In the genomic region with DNA sequence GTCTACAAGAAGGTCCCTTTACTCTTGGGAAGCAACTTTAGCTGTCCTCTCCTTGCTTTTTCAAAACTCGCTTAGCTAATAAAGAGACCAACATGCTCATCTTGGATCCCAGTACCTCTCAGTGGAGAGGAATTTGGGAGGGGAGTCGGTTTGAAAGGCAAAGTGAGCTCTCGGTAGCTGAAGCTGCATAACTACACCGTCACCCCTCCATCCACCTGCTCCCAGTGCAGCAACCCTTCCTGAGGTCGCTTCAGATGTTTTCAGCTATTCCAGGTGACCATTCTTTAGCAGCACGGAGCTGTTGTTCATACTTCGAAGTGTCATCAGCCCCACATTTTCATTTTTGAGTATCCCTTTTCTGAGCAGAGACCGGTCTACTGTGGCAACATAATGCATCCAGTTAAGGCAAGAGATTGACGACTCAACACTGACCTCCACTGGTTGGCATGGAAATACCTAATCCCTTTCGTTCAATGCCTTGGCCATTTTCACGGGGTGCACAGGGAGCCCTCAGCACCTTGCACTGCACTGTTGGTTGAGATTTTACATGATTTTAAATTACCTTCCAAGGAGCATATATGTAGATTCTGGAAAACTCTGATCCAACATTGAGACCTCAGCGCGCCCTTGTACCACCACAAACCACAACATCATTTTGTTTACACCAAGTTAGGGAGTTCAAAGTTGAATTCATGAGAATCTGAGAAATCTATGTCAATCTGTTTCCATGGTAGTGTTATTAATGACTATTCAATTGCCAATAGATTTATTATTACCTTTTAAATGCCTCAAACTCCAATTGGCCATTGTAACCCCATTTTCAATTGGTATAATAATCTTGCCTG, we compare ENCODE assay signal across 9 cellular contexts. TPM values are rescaled to one million over a fixed set of nuclear protein-coding genes. Genes with fewer than 3 reads are reported as not detected.
DNase-seq lines count a peak whose midpoint lies in the region; ATAC-seq and TF ChIP-seq lines count a peak whose summit lies in the region.
"Had no signal": no experiment of that assay in that cellular context is flagged by ENCODE, and none has a peak within 500 bp of the region (broad histone marks: within the 10 kb centered on the region; RNA-seq: fewer than 3 reads in every experiment).

No MANE protein-coding gene starts in this region.

- ATAC-seq in GM21737 (IDR thresholded peaks at IDR 0.05; ENCODE audit: unreplicated experiment) (peak; percentile 83), foreskin keratinocyte (peak; percentile 79), omental fat pad (ENCODE audit: low FRiP score) (peak; percentile 76)

- no peaks in the 10 kb centered on the region for H4K20me1 ChIP-seq in KMS-11 (ENCODE audit: insufficient read depth)

- peaks cover 5% of the 10 kb centered on the region for H3K36me3 Mint-ChIP-seq in activated T-helper 2 cell treated with anti-CD3 and anti-CD28 coated beads, Interferon-gamma antibody, Interleukin-2, Interleukin-4, amounts not matched to agents 10 μg/mL and 5 μg/mL and 100 μg/mL, durations not matched to agents 14 hours and 24 hours and 36 hours (ENCODE audit: low read depth)

- H3K4me1 Mint-ChIP-seq in activated T-helper 2 cell treated with anti-CD3 and anti-CD28 coated beads, Interferon-gamma antibody, Interleukin-2, Interleukin-4, amounts not matched to agents 10 μg/mL and 5 μg/mL and 100 μg/mL, durations not matched to agents 14 hours and 24 hours and 36 hours (ENCODE audit: low read depth) = peaks cover 20% of the 10 kb centered on the region

- peaks cover 6% of the 10 kb centered on the region for H3K27me3 Mint-ChIP-seq in activated T-helper 2 cell treated with anti-CD3 and anti-CD28 coated beads, Interferon-gamma antibody, Interleukin-2, Interleukin-4, amounts not matched to agents 10 μg/mL and 5 μg/mL and 100 μg/mL, durations not matched to agents 14 hours and 24 hours and 36 hours (ENCODE audit: low read depth)

- DNase-seq in ELR (ENCODE audit: low read depth) (peak; percentile 71), RKO (ENCODE audit: low spot score) (peak; percentile 11), foreskin keratinocyte (peak; percentile 14 to 47), omental fat pad (ENCODE audit: low spot score) (no peak), transverse colon (peak; percentile 65)
- peak; percentile 53 for DNase-seq in activated T-helper 2 cell treated with anti-CD3 and anti-CD28 coated beads, Interferon-gamma antibody, Interleukin-2, Interleukin-4, amounts not matched to agents 10 μg/mL and 5 μg/mL and 100 μg/mL, durations not matched to agents 14 hours and 24 hours and 36 hours (ENCODE audit: low spot score)

- H3K27ac ChIP-seq in KMS-11 = no peak overlapping the region
- H3K27ac ChIP-seq in foreskin keratinocyte = no peak overlapping the region
- peak overlapping the region in 1 of 4 donors; percentile 2 for H3K27ac ChIP-seq in transverse colon

- peaks cover 8% of the 10 kb centered on the region for H3K9me3 Mint-ChIP-seq in activated T-helper 2 cell treated with anti-CD3 and anti-CD28 coated beads, Interferon-gamma antibody, Interleukin-2, Interleukin-4, amounts not matched to agents 10 μg/mL and 5 μg/mL and 100 μg/mL, durations not matched to agents 14 hours and 24 hours and 36 hours

- no peaks in the 10 kb centered on the region for H3K36me3 ChIP-seq in KMS-11 (ENCODE audit: insufficient read depth)
- no peaks in the 10 kb centered on the region for H3K36me3 ChIP-seq in transverse colon

- H3K27ac Mint-ChIP-seq in activated T-helper 2 cell treated with anti-CD3 and anti-CD28 coated beads, Interferon-gamma antibody, Interleukin-2, Interleukin-4, amounts not matched to agents 10 μg/mL and 5 μg/mL and 100 μg/mL, durations not matched to agents 14 hours and 24 hours and 36 hours = no peak overlapping the region

- peaks cover 23% of the 10 kb centered on the region for H3K4me1 ChIP-seq in KMS-11 (ENCODE audit: low read depth, poor library complexity, severe bottlenecking)
- no peaks in the 10 kb centered on the region for H3K4me1 ChIP-seq in foreskin keratinocyte
- H3K4me1 ChIP-seq in transverse colon = peaks cover 0 to 12% (median 1%) of the 10 kb centered on the region in 4 donors

- peak; percentile 69 for TF ChIP-seq CTCF in KMS-11 (conservative IDR thresholded peaks at IDR 0.05; ENCODE audit: low read depth, low read length)
- TF ChIP-seq CTCF in foreskin keratinocyte (conservative IDR thresholded peaks at IDR 0.05) = peak; percentile 82
- peak in 1 of 3 donors; percentile 53 for TF ChIP-seq CTCF in omental fat pad (IDR thresholded peaks at IDR 0.05)
- peak; percentile 61 to 68 (median 68) for TF ChIP-seq CTCF in transverse colon (IDR thresholded peaks at IDR 0.05)

- peaks cover 0 to 8% of the 10 kb centered on the region in 2 donors for H3K9me3 ChIP-seq in transverse colon

- no peaks in the 10 kb centered on the region for H3K79me2 ChIP-seq in KMS-11 (ENCODE audit: insufficient read depth, low read depth)

- H3K9ac ChIP-seq in KMS-11 = no peak overlapping the region

- TF ChIP-seq POLR2A in transverse colon (IDR thresholded peaks at IDR 0.05) = no peak

- no peak overlapping the region for H3K4me3 ChIP-seq in KMS-11 (IDR thresholded peaks at IDR 0.05; ENCODE audit: insufficient read depth, low read depth, low read length)
- H3K4me3 ChIP-seq in transverse colon = no peak overlapping the region
- H3K4me3 ChIP-seq: skin epidermis had no signal

- no peaks in the 10 kb centered on the region for H3K27me3 ChIP-seq in KMS-11 (ENCODE audit: insufficient read depth, low read depth)
- H3K27me3 ChIP-seq in foreskin keratinocyte = no peaks in the 10 kb centered on the region
- H3K27me3 ChIP-seq in transverse colon = no peaks in the 10 kb centered on the region

- no peak for TF ChIP-seq EP300 in transverse colon (IDR thresholded peaks at IDR 0.05; ENCODE audit: low read depth)

- in situ Hi-C loops in transverse colon (cut with MboI; ENCODE audit: low pct_ligation_motif_present in 1 of 4, low pct_unique_long_range_greater_than_20kb in 1 of 4, low sequenced_read_pairs in 3 of 4) = loop anchor here in 2 of 4 donors (10.0 to 25.0 kb wide), 2 partner anchors 113 to 839 kb away; no protein-coding TSS in a partner anchor

- intact Hi-C loops in activated T-helper 2 cell treated with anti-CD3 and anti-CD28 coated beads, Interferon-gamma antibody, Interleukin-2, Interleukin-4, amounts not matched to agents 10 μg/mL and 5 μg/mL and 100 μg/mL, durations not matched to agents 14 hours and 24 hours and 36 hours (cut with micrococcal nuclease) = loop anchor here (1.0 to 10.0 kb wide), 3 partner anchors 111 to 825 kb away; no protein-coding TSS in a partner anchor
- intact Hi-C loops in transverse colon (cut with DNase I; ENCODE audit: low total_unique reads) = no loop called here

- 0 out of 2 replicates have a peak overlapping the region, but pooled peaks have one; percentile 17 for H3K4me2 ChIP-seq in KMS-11

- H3K4me3 Mint-ChIP-seq in activated T-helper 2 cell treated with anti-CD3 and anti-CD28 coated beads, Interferon-gamma antibody, Interleukin-2, Interleukin-4, amounts not matched to agents 10 μg/mL and 5 μg/mL and 100 μg/mL, durations not matched to agents 14 hours and 24 hours and 36 hours (ENCODE audit: low read depth) = no peak overlapping the region

- 47 to 50% methylated on average over 11 to 13 of the region's 13 CpGs for WGBS in transverse colon (ENCODE audit: low coverage in 1 of 2), 2 donors

- no peak overlapping the region for H2AFZ ChIP-seq in KMS-11 (ENCODE audit: low read depth)

RNA-seq across cellular contexts. Expression of gene DLEU7, which starts 42.2 kb away (rescaled TPM):
- not detected in 2 replicates for total RNA-seq in activated T-helper 2 cell treated with anti-CD3 and anti-CD28 coated beads, Interferon-gamma antibody, Interleukin-2, Interleukin-4, amounts not matched to agents 10 μg/mL and 5 μg/mL and 100 μg/mL, durations not matched to agents 14 hours and 24 hours and 36 hours
- total RNA-seq in foreskin keratinocyte (not detected in 2 replicates), omental fat pad (not detected), transverse colon (under 1 TPM in 1 of 4 donors, not detected in 3; 0.16 TPM)
- polyA plus RNA-seq in foreskin keratinocyte = not detected in 2 replicates
